ENCODE assay signal across 25 cellular contexts in the genomic region with DNA sequence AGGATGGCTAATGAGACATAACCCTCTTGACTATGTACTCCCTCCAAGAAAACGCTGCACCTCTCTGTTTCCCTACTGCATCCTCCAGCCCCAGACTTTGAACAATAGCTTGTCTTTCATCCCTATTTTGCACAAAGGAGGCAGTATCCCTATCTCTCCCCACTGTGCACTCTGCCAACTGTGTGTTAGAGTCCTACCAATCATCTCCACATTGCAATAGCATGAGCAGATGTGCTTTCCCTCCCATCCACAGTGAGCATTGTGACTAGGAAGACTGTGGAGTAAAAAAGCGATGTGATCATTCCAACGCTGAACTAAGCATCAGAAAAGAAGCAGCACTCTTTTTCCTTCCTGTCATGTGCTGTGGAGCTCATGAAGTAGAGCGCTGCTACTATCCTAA.
DNase-seq lines count a peak whose midpoint lies in the region; FAIRE-seq and TF ChIP-seq lines count a peak whose summit lies in the region.
"Had no signal": no experiment of that assay in that cellular context is flagged by ENCODE, and none has a peak within 500 bp of the region (broad histone marks: within the 10 kb centered on the region; RNA-seq: fewer than 3 reads in every experiment).

No MANE protein-coding gene starts in this region.

- no peak overlapping the region for H3K4me3 ChIP-seq in breast epithelium
- H3K4me3 ChIP-seq: GM12878, GM23248, MG63 had no signal

- in situ Hi-C loops in KBM-7 (cut with MboI; ENCODE audit: low pct_unique_long_range_greater_than_20kb, low sequenced_read_pairs): no loop called here

- FAIRE-seq in urothelium cell line (lab: Jason Lieb, UNC): no peak
- FAIRE-seq: GM12878 had no signal

- no peak for TF ChIP-seq POLR2A in breast epithelium (IDR thresholded peaks at IDR 0.05)

- TF ChIP-seq CTCF in breast epithelium (IDR thresholded peaks at IDR 0.05): no peak

- no peaks in the 10 kb centered on the region for H3K27me3 ChIP-seq in breast epithelium
- H3K27me3 ChIP-seq: MG63 had no signal

- no peaks in the 10 kb centered on the region for H3K4me1 ChIP-seq in breast epithelium

- intact Hi-C loops in breast epithelium (cut with DNase I; ENCODE audit: low total_unique reads): no loop called here

- H3K27ac ChIP-seq in breast epithelium: no peak overlapping the region
- H3K27ac ChIP-seq: 22Rv1, GM23248 had no signal

- peak; percentile 35 for DNase-seq in NCI-H446 treated with DMSO at 0.1 percent for 48 hours (lab: John Stamatoyannopoulos, UW)
- no peak for DNase-seq in NCI-H446 (lab: John Stamatoyannopoulos, UW)
- DNase-seq in inferior parietal cortex (ENCODE audit: extremely low spot score): peak; percentile 72
- peak in 43 of 56 donors; percentile 1 to 80 (median 45) for DNase-seq in nucleus accumbens (lab: John Stamatoyannopoulos, UW)
- no peak for DNase-seq in KBM-7
- no peak for DNase-seq in urothelium cell line (ENCODE audit: low spot score)
- DNase-seq in CD1c-positive myeloid dendritic cell (ENCODE audit: extremely low spot score): no peak
- no peak for DNase-seq in breast epithelium (ENCODE audit: low spot score in 2 of 2)
- DNase-seq: Calu3; CD4-positive, alpha-beta memory T cell; EL; GM23248; HCEC 1CT; Kasumi-1; MG63; NCI-H1048; NCI-H1436 treated with DMSO at 0.1 percent for 48 hours; NCI-H2081; NCI-H2171 treated with DMSO at 0.1 percent for 48 hours; NCI-H510A; NCI-H774; OCI-M1; SHP77 had no signal

- no peaks in the 10 kb centered on the region for H3K36me3 ChIP-seq in breast epithelium
- H3K36me3 ChIP-seq: MG63 had no signal

- H3K9me3 ChIP-seq in breast epithelium: peaks cover 0 to 12% of the 10 kb centered on the region in 2 donors

Comparison
In these comparisons a context has a peak if more than half of its experiments do, and no peak if none do; other contexts are left out.
1. DNase-seq: peak in NCI-H446 treated with DMSO at 0.1 percent for 48 hours (single experiment), inferior parietal cortex (single experiment) and nucleus accumbens (43 of 56); none in NCI-H446 (0 of 2), KBM-7 (single experiment), urothelium cell line (single experiment), CD1c-positive myeloid dendritic cell (single experiment) and breast epithelium (0 of 2).